In the genomic region with DNA sequence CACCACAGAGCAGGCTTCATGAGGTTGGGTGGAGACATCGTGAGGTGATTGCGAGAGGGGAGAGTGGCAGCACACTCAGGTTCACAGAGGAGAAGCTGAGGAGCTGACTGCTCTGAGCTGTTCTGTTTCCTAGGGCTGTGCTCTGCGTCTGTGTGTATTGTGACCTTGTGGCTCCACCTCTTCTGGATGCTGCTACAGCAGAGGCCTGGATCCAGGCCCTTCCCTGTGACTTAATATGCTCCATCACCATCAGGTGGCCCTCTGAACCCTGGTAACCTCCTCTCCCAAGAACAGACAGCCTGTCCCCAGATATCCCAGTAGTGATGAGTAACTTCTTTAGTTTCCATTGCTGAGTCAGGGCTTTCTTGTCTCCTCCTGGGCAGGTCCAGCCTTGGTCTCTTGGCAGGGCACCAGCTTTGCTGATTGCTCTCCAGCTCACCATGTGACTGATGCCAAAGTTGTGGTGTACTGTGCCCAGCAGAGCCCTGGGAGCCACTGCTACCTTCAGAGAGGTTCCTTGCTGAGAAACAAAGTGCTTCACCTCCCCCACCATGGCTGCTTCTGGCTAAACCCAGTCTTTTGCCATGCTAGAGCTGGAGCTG, we compare ENCODE assay signal across 20 cellular contexts.
A peak's percentile ranks its signal among the peaks of the same experiment; 100 is the strongest.
DNase-seq lines count a peak whose midpoint lies in the region; ATAC-seq and TF ChIP-seq lines count a peak whose summit lies in the region.
"Had no signal": no experiment of that assay in that cellular context is flagged by ENCODE, and none has a peak within 500 bp of the region (broad histone marks: within the 10 kb centered on the region; RNA-seq: fewer than 3 reads in every experiment).

No MANE protein-coding gene starts in this region.

- WGBS in right lobe of liver (ENCODE audit: insufficient coverage, low coverage, low lambda C conversion rate, missing lambda C conversion rate): 67% methylated on average over 2 of the region's 3 CpGs

- no peak overlapping the region for H3K27ac ChIP-seq in right lobe of liver
- H3K27ac ChIP-seq: right atrium auricular region, transverse colon had no signal

- intact Hi-C loops in right lobe of liver (cut with DNase I): no loop called here

- DNase-seq in Caki2 (ENCODE audit: low read depth): peak; percentile 30
- peak; percentile 21 for DNase-seq in M059J (ENCODE audit: low read depth)
- DNase-seq in astrocyte of the hippocampus (ENCODE audit: low read depth, low spot score): peak; percentile 7
- peak; percentile 30 to 64 (median 47) for DNase-seq in right lobe of liver
- DNase-seq in anterior cingulate cortex (lab: John Stamatoyannopoulos, UW): no peak
- no peak for DNase-seq in AG08395 (ENCODE audit: low spot score)
- no peak for DNase-seq in iPS-NIHi11 (ENCODE audit: low spot score)
- no peak for DNase-seq in OCI-M2 (lab: John Stamatoyannopoulos, UW; ENCODE audit: unreplicated experiment)
- DNase-seq: activated CD4-positive, alpha-beta T cell treated with anti-CD3 and anti-CD28 coated beads, Interleukin-2, amount 10 ng/mL, durations not matched to agents 7 days and 5 days; activated CD8-positive, alpha-beta memory T cell treated with anti-CD3 and anti-CD28 coated beads, Interleukin-2, amount 50 U/mL, for 4 hours; activated gamma-delta T cell treated with Interleukin-2 at 50 U/mL for 16 hours; HCEC 1CT; mucosa of descending colon; NCI-H1436; NCI-H2171; NCI-H774; occipital lobe; stimulated activated naive B cell treated with anti-CD40 and anti-IgM and Interleukin-4, amounts not matched to agents 10 μg/mL and 1 μg/mL and 100 μg/mL, for 72 hours; transverse colon had no signal

- no peaks in the 10 kb centered on the region for H3K27me3 ChIP-seq in right lobe of liver
- H3K27me3 ChIP-seq: right atrium auricular region, transverse colon had no signal

- no peak for TF ChIP-seq CTCF in right lobe of liver (IDR thresholded peaks at IDR 0.05)

- H3K36me3 ChIP-seq in right lobe of liver: no peaks in the 10 kb centered on the region
- H3K36me3 ChIP-seq: right atrium auricular region, transverse colon had no signal

- no peaks in the 10 kb centered on the region for H3K4me1 ChIP-seq in right lobe of liver
- H3K4me1 ChIP-seq: right atrium auricular region, transverse colon had no signal

- H3K9me3 ChIP-seq in right lobe of liver: no peaks in the 10 kb centered on the region

- TF ChIP-seq POLR2A in right lobe of liver (IDR thresholded peaks at IDR 0.05): no peak

- peak; percentile 12 to 77 (median 36) for ATAC-seq in right lobe of liver
- ATAC-seq: mucosa of descending colon; stimulated activated naive B cell treated with anti-CD40 and anti-IgM and Interleukin-4, amounts not matched to agents 10 μg/mL and 1 μg/mL and 100 μg/mL, for 72 hours had no signal

- in situ Hi-C loops in Caki2 (cut with HindIII; ENCODE audit: low pct_unique_long_range_greater_than_20kb, low sequenced_read_pairs): no loop called here

- no peak overlapping the region for H3K4me3 ChIP-seq in right lobe of liver
- H3K4me3 ChIP-seq: mucosa of descending colon, right atrium auricular region, transverse colon had no signal

Comparison
In these comparisons a context has a peak if more than half of its experiments do, and no peak if none do; other contexts are left out.
1. DNase-seq: peak in Caki2 (single experiment), M059J (single experiment), astrocyte of the hippocampus (single experiment) and right lobe of liver (3 of 3); none in anterior cingulate cortex (0 of 58), AG08395 (single experiment), iPS-NIHi11 (single experiment) and OCI-M2 (single experiment).